8 cellular contexts compared by ENCODE assay signal in the genomic region with DNA sequence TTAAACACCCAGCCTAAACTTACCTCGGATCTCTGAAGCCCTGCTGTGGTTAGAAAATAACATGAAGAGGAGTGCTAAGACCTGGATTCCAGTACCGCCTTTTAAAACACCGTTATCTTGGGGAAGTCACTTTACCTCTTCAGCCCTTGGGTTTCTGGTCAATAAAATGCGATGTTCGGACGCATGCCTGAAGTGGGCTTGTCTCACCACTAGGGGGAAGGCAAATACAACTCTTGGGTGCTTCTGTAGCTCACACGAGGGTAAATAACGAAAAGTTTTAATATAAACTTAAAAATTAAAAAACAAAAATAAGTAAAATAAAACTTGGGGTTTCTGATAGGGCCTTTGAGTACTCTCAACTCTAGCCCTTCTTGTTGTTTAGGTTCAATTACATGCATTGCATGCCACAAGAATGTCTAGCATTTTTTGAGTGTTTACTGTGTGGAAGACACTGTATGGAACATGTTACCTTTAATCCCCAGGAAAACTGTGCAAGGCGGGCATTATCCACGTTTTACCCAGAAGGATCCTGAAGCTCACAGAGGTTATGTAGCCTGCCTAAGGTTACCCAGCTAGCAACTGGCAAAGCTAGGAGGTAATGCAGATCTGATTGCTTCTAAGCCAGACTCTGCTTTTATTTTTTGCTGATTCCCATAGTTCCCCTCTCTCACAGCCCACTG.
DNase-seq lines count a peak whose midpoint lies in the region; ATAC-seq and TF ChIP-seq lines count a peak whose summit lies in the region.

No MANE protein-coding gene starts in this region.

- intact Hi-C loops in IMR-90 (cut with micrococcal nuclease): loop anchor here (1.0 to 10.0 kb wide), 5 partner anchors 431 to 1108 kb away; no protein-coding TSS in a partner anchor

- H2BK5ac ChIP-seq in IMR-90 (ENCODE audit: low read depth, low read length, poor library complexity, severe bottlenecking): no peak overlapping the region

- no peak overlapping the region for H3K14ac ChIP-seq in IMR-90 (replicated peaks; ENCODE audit: low read depth, low read length)

- H2BK20ac ChIP-seq in IMR-90 (ENCODE audit: low read depth, low read length): no peak overlapping the region

- H4K20me1 ChIP-seq in IMR-90 (ENCODE audit: insufficient read depth, low read length): no peaks in the 10 kb centered on the region

- TF ChIP-seq CTCF in IMR-90 (conservative IDR thresholded peaks at IDR 0.05; ENCODE audit: low read depth, low read length): peak; percentile 92
- TF ChIP-seq CTCF in Peyer's patch (IDR thresholded peaks at IDR 0.05): peak; percentile 66 to 88 (median 82)
- TF ChIP-seq CTCF in fibroblast of the aortic adventitia (IDR thresholded peaks at IDR 0.05; ENCODE audit: insufficient read depth, low read length): peak; percentile 93
- peak; percentile 84 to 87 (median 86) for TF ChIP-seq CTCF in tibial nerve (IDR thresholded peaks at IDR 0.05)

- TF ChIP-seq EP300 in tibial nerve (IDR thresholded peaks at IDR 0.05): peak in 1 of 2 donors; percentile 31

- H2BK120ac ChIP-seq in IMR-90 (ENCODE audit: low read depth, low read length): no peak overlapping the region; the same call in 1 of the 2 replicates

- no TSS peak for BruUV-seq in IMR-90 (replicated peaks; lab: Mats Ljungman, UMichigan)

- H3K36me3 ChIP-seq in IMR-90 (ENCODE audit: control insufficient read depth, insufficient read depth, low read length): no peaks in the 10 kb centered on the region
- H3K36me3 ChIP-seq in Peyer's patch: no peaks in the 10 kb centered on the region
- H3K36me3 ChIP-seq in tibial nerve: no peaks in the 10 kb centered on the region

- peak; percentile 83 for DNase-seq in ELF-1 (ENCODE audit: low read depth, low spot score)
- DNase-seq in IMR-90: peak; percentile 73
- peak in 2 of 3 donors; percentile 21 to 72 for DNase-seq in Peyer's patch
- DNase-seq in activated T-helper 1 cell treated with Interleukin-2 at 50 U/mL for 16 hours (ENCODE audit: low read depth): peak; percentile 5
- DNase-seq in fibroblast of the aortic adventitia (ENCODE audit: low read depth): peak; percentile 83
- DNase-seq in non-pigmented ciliary epithelial cell (ENCODE audit: low read depth): peak; percentile 51
- peak; percentile 44 to 80 for DNase-seq in tibial nerve (ENCODE audit: low spot score in 2 of 2)

- no peak overlapping the region for H3K18ac ChIP-seq in IMR-90 (ENCODE audit: low read depth, low read length)

- POLR2A ChIA-PET in IMR-90 (lab: Charles Lee; ENCODE audit: unreplicated experiment): no interaction called here

- H3K4me1 ChIP-seq in IMR-90 (ENCODE audit: control insufficient read depth, insufficient read depth, low read length): peaks cover 5% of the 10 kb centered on the region
- no peaks in the 10 kb centered on the region for H3K4me1 ChIP-seq in Peyer's patch
- H3K4me1 ChIP-seq in tibial nerve: peaks cover 0 to 19% (median 6%) of the 10 kb centered on the region in 4 donors

- peak; percentile 90 for ATAC-seq in GM21576 (IDR thresholded peaks at IDR 0.05; ENCODE audit: unreplicated experiment)
- ATAC-seq in IMR-90 (ENCODE audit: low read depth): peak; percentile 81

- H2AFZ ChIP-seq in IMR-90 (replicated peaks; ENCODE audit: low read length, poor library complexity): peak overlapping the region; percentile 18

- no peak overlapping the region for H3K23ac ChIP-seq in IMR-90 (ENCODE audit: low read depth, low read length)

- H2AK9ac ChIP-seq in IMR-90 (replicated peaks; ENCODE audit: low read depth, low read length, poor library complexity): no peak overlapping the region

- H3K9ac ChIP-seq in IMR-90 (ENCODE audit: low read depth, low read length): no peak overlapping the region

- TF ChIP-seq POLR2A in IMR-90 (IDR thresholded peaks at IDR 0.05; ENCODE audit: low read depth, low read length): no peak
- no peak for TF ChIP-seq POLR2A in Peyer's patch (IDR thresholded peaks at IDR 0.05)
- TF ChIP-seq POLR2A in tibial nerve (IDR thresholded peaks at IDR 0.05): no peak

- no peak overlapping the region; the same call in 1 of the 2 replicates for H2AK5ac ChIP-seq in IMR-90 (ENCODE audit: low read depth, low read length)

- in situ Hi-C loops in IMR-90 (cut with MboI; ENCODE audit: low sequenced_read_pairs): loop anchor here (5.0 kb wide), 3 partner anchors 511 to 1026 kb away; no protein-coding TSS in a partner anchor

- H2BK15ac ChIP-seq in IMR-90 (ENCODE audit: low read depth, low read length): no peak overlapping the region

- no peak overlapping the region for H3K56ac ChIP-seq in IMR-90 (ENCODE audit: extremely low read depth, insufficient read depth, low read length)

- dilution Hi-C loops in IMR-90 (cut with HindIII; ENCODE audit: low sequenced_read_pairs, unreplicated experiment): no loop called here

- WGBS in IMR-90 (ENCODE audit: extremely low coverage in 2 of 2, insufficient read length in 1 of 2), 2 experiments: 50% methylated on average over 2 of the region's 10 CpGs; no CpG with 5 or more reads in 1 of the 2 experiments
- WGBS in tibial nerve, 2 donors: 8 to 11% methylated on average over 10 of the region's 10 CpGs

- no peak overlapping the region; the same call in 1 of the 2 replicates for H3K4ac ChIP-seq in IMR-90 (ENCODE audit: low read depth, low read length)

- H3K9me3 ChIP-seq in IMR-90 (ENCODE audit: control insufficient read depth, insufficient read depth, low read length): no peaks in the 10 kb centered on the region
- no peaks in the 10 kb centered on the region for H3K9me3 ChIP-seq in Peyer's patch
- no peaks in the 10 kb centered on the region for H3K9me3 ChIP-seq in tibial nerve

- TF ChIP-seq RAD21 in IMR-90 (IDR thresholded peaks at IDR 0.05; ENCODE audit: low read length): peak; percentile 93

- no peak overlapping the region; the same call in 1 of the 2 replicates for H3K27ac ChIP-seq in IMR-90 (ENCODE audit: insufficient read depth, low read length)
- H3K27ac ChIP-seq in Peyer's patch: no peak overlapping the region
- peak overlapping the region; percentile 6 to 66 (median 34) for H3K27ac ChIP-seq in tibial nerve

- H3K79me1 ChIP-seq in IMR-90 (ENCODE audit: low read depth in 1 of 2, low read length in 2 of 2): no peaks in the 10 kb centered on the region

- H3K27me3 ChIP-seq in IMR-90 (ENCODE audit: control insufficient read depth, insufficient read depth, low read length): peaks cover 4% of the 10 kb centered on the region
- H3K27me3 ChIP-seq in Peyer's patch: no peaks in the 10 kb centered on the region
- H3K27me3 ChIP-seq in tibial nerve: no peaks in the 10 kb centered on the region

- H4K8ac ChIP-seq in IMR-90 (ENCODE audit: low read depth in 2 of 2, low read length in 2 of 2): no peak overlapping the region

- CTCF ChIA-PET in IMR-90 (lab: Yijun Ruan, JAX): interaction anchor here (0.5 to 1.9 kb wide), 9 partner anchors 20 to 1028 kb away, joined by 3 to 12 read pairs (median 4); no protein-coding TSS in a partner anchor

- H3K9me1 ChIP-seq in IMR-90 (ENCODE audit: insufficient read depth, low read length): no peaks in the 10 kb centered on the region; the same call in 1 of the 2 replicates

- H3K4me2 ChIP-seq in IMR-90 (ENCODE audit: low read depth, low read length): no peak overlapping the region

- no peak overlapping the region; the same call in 1 of the 2 replicates for H4K5ac ChIP-seq in IMR-90 (ENCODE audit: low read depth, low read length)

- H3K4me3 ChIP-seq in IMR-90 (ENCODE audit: insufficient read depth, low read depth, low read length): no peak overlapping the region
- no peak overlapping the region for H3K4me3 ChIP-seq in Peyer's patch
- H3K4me3 ChIP-seq in fibroblast of the aortic adventitia (ENCODE audit: low read depth, low read length): no peak overlapping the region
- H3K4me3 ChIP-seq in tibial nerve: no peak overlapping the region

- no peak overlapping the region for H4K91ac ChIP-seq in IMR-90 (ENCODE audit: insufficient read depth, low read depth, low read length)

TF ChIP-seq in IMR-90, 13 proteins besides CTCF, POLR2A, EP300 and RAD21:
- peak; percentile 97 for TF ChIP-seq SMC3 (IDR thresholded peaks at IDR 0.05; ENCODE audit: low read depth, low read length)
- TF ChIP-seq NFE2L2 (IDR thresholded peaks at IDR 0.05; ENCODE audit: low read depth, low read length): no peak
- TF ChIP-seq BHLHE40 (IDR thresholded peaks at IDR 0.05; ENCODE audit: low read depth, low read length): no peak
- TF ChIP-seq ELK1 (IDR thresholded peaks at IDR 0.05; ENCODE audit: borderline replicate concordance, low read depth, low read length): no peak
- TF ChIP-seq USF2 (IDR thresholded peaks at IDR 0.05; ENCODE audit: low read depth, low read length): no peak
- no peak for TF ChIP-seq CEBPB (IDR thresholded peaks at IDR 0.05; ENCODE audit: low read depth, low read length)
- TF ChIP-seq RFX5 (IDR thresholded peaks at IDR 0.05; ENCODE audit: low read depth, low read length): no peak
- no peak for TF ChIP-seq CHD1 (IDR thresholded peaks at IDR 0.05; ENCODE audit: low read depth, low read length)

Comparison
In these comparisons a context has a peak if more than half of its experiments do, and no peak if none do; other contexts are left out.
1. DNase-seq: peak in every context shown above with its lines; median percentile 83 in ELF-1; 83 in fibroblast of the aortic adventitia; 73 in IMR-90; 62 in tibial nerve; 51 in non-pigmented ciliary epithelial cell; 46 in Peyer's patch; 5 in activated T-helper 1 cell treated with Interleukin-2 at 50 U/mL for 16 hours.
2. H3K27ac ChIP-seq: peak in tibial nerve (4 of 4); none in IMR-90 (single experiment) and Peyer's patch (0 of 4).
3. Peak in every context shown above with its lines, with median percentiles within 50 percentile points of each other: CTCF ChIP-seq.